In genomic region chr2:223602972-223603371, GRCh38 we compare ENCODE assay signal across 14 cellular contexts. TPM values are rescaled to one million over a fixed set of nuclear protein-coding genes. Genes with fewer than 3 reads are reported as not detected.
"Had no signal": no experiment of that assay in that cellular context is flagged by ENCODE, and none has a peak within 500 bp of the region (broad histone marks: within the 10 kb centered on the region; RNA-seq: fewer than 3 reads in every experiment).

No MANE protein-coding gene starts in this region.

- H3K9me3 Mint-ChIP-seq: activated B cell treated with CpG ODN at 0.5 μM for 24 hours; activated CD4-positive, alpha-beta T cell treated with anti-CD3 and anti-CD28 coated beads, Interleukin-2, amount 10 ng/mL, durations not matched to agents 24 days and 14 days; activated naive CD4-positive, alpha-beta T cell treated with anti-CD3 and anti-CD28 coated beads, Interleukin-2, amount 10 ng/mL, durations not matched to agents 7 days and 5 days; activated T-helper 2 cell treated with anti-CD3 and anti-CD28 coated beads, Interferon-gamma antibody, Interleukin-2, Interleukin-4, amounts not matched to agents 10 μg/mL and 5 μg/mL and 100 μg/mL, durations not matched to agents 14 hours and 24 hours and 36 hours; nephron; stimulated activated naive B cell treated with anti-CD40 and anti-IgM and Interleukin-4, amounts not matched to agents 10 μg/mL and 1 μg/mL and 100 μg/mL, for 72 hours; T-helper 1 cell treated with Interleukin-12 subunit alpha and Interleukin-12 subunit beta and Interleukin-4 antibody, amounts not matched to agents 30 μg/mL and 1 μg/mL, for 36 hours had no signal

- H3K27ac ChIP-seq: body of pancreas, tibial nerve had no signal

- H3K4me3 ChIP-seq: body of pancreas, lung, tibial nerve had no signal

- H3K36me3 Mint-ChIP-seq: activated naive CD4-positive, alpha-beta T cell treated with anti-CD3 and anti-CD28 coated beads, Interleukin-2, amount 10 ng/mL, durations not matched to agents 7 days and 5 days; immature natural killer cell; stimulated activated naive B cell treated with anti-CD40 and anti-IgM and Interleukin-4, amounts not matched to agents 10 μg/mL and 1 μg/mL and 100 μg/mL, for 72 hours had no signal

- H3K36me3 ChIP-seq: tibial nerve had no signal

- H3K4me1 ChIP-seq: body of pancreas had no signal

- H3K4me3 Mint-ChIP-seq: activated B cell treated with CpG ODN at 0.5 μM for 24 hours; activated CD4-positive, alpha-beta T cell treated with anti-CD3 and anti-CD28 coated beads, Interleukin-2, amount 10 ng/mL, durations not matched to agents 24 days and 14 days; activated naive CD4-positive, alpha-beta T cell treated with anti-CD3 and anti-CD28 coated beads, Interleukin-2, amount 10 ng/mL, durations not matched to agents 7 days and 5 days; immature natural killer cell; stimulated activated naive B cell treated with anti-CD40 and anti-IgM and Interleukin-4, amounts not matched to agents 10 μg/mL and 1 μg/mL and 100 μg/mL, for 72 hours; T-helper 1 cell treated with Interleukin-12 subunit alpha and Interleukin-12 subunit beta and Interleukin-4 antibody, amounts not matched to agents 30 μg/mL and 1 μg/mL, for 36 hours had no signal

- H3K27me3 ChIP-seq: body of pancreas, tibial nerve had no signal

- DNase-seq: activated B cell treated with CpG ODN at 0.5 μM for 24 hours; activated CD8-positive, alpha-beta memory T cell treated with anti-CD3 and anti-CD28 coated beads for 24 hours; stimulated activated naive B cell treated with anti-CD40 and anti-IgM and Interleukin-4, amounts not matched to agents 10 μg/mL and 1 μg/mL and 100 μg/mL, for 72 hours had no signal

- H3K9me3 ChIP-seq: body of pancreas, tibial nerve had no signal

- H3K4me1 Mint-ChIP-seq: activated naive CD4-positive, alpha-beta T cell treated with anti-CD3 and anti-CD28 coated beads, Interleukin-2, amount 10 ng/mL, durations not matched to agents 7 days and 5 days; immature natural killer cell; nephron; stimulated activated naive B cell treated with anti-CD40 and anti-IgM and Interleukin-4, amounts not matched to agents 10 μg/mL and 1 μg/mL and 100 μg/mL, for 72 hours had no signal

- H3K27ac Mint-ChIP-seq: activated B cell treated with CpG ODN at 0.5 μM for 24 hours; activated CD4-positive, alpha-beta T cell treated with anti-CD3 and anti-CD28 coated beads, Interleukin-2, amount 10 ng/mL, durations not matched to agents 24 days and 14 days; activated naive CD4-positive, alpha-beta T cell treated with anti-CD3 and anti-CD28 coated beads, Interleukin-2, amount 10 ng/mL, durations not matched to agents 7 days and 5 days; activated T-helper 2 cell treated with anti-CD3 and anti-CD28 coated beads, Interferon-gamma antibody, Interleukin-2, Interleukin-4, amounts not matched to agents 10 μg/mL and 5 μg/mL and 100 μg/mL, durations not matched to agents 14 hours and 24 hours and 36 hours; immature natural killer cell; nephron; stimulated activated naive B cell treated with anti-CD40 and anti-IgM and Interleukin-4, amounts not matched to agents 10 μg/mL and 1 μg/mL and 100 μg/mL, for 72 hours; T-helper 1 cell treated with Interleukin-12 subunit alpha and Interleukin-12 subunit beta and Interleukin-4 antibody, amounts not matched to agents 30 μg/mL and 1 μg/mL, for 36 hours had no signal

RNA-seq across cellular contexts. Expression of gene SCG2, which starts 0.8 kb away (rescaled TPM):
- total RNA-seq: activated CD4-positive, alpha-beta T cell treated with anti-CD3 and anti-CD28 coated beads, Interleukin-2, amount 10 ng/mL, durations not matched to agents 24 days and 14 days; activated T-helper 2 cell treated with anti-CD3 and anti-CD28 coated beads, Interferon-gamma antibody, Interleukin-2, Interleukin-4, amounts not matched to agents 10 μg/mL and 5 μg/mL and 100 μg/mL, durations not matched to agents 14 hours and 24 hours and 36 hours; dermis microvascular lymphatic vessel endothelial cell; pulmonary artery endothelial cell had no signal
- polyA plus RNA-seq: immature natural killer cell had no signal
